In genomic region chr15:92909131-92909781, GRCh38 we compare ENCODE assay signal across 8 cellular contexts. TPM values are rescaled to one million over a fixed set of nuclear protein-coding genes. Genes with fewer than 3 reads are reported as not detected.
DNase-seq lines count a peak whose midpoint lies in the region; ATAC-seq and TF ChIP-seq lines count a peak whose summit lies in the region.

No MANE protein-coding gene starts in this region.

- H3K9me3 ChIP-seq in right atrium auricular region (no peaks in the 10 kb centered on the region), muscle layer of colon (ENCODE audit: low read length) (no peaks in the 10 kb centered on the region)

- peak overlapping the region; percentile 92 to 97 for H3K27ac ChIP-seq in right atrium auricular region
- H3K27ac ChIP-seq in muscle layer of colon (ENCODE audit: low read depth, low read length), result peak overlapping the region; percentile 91

- DNase-seq in right atrium auricular region (ENCODE audit: low spot score), result no peak
- no peak for DNase-seq in Right ventricle myocardium inferior (ENCODE audit: missing footprints)
- peak; percentile 65 to 67 for DNase-seq in cardiac fibroblast (ENCODE audit: low read depth in 2 of 2)
- DNase-seq in stimulated activated CD4-positive, alpha-beta T cell treated with anti-CD3 and anti-CD28 coated beads, Interleukin-15, amount 100 ng/mL, for 24 hours, result no peak
- no peak for DNase-seq in stimulated activated naive CD4-positive, alpha-beta T cell treated with Interleukin-2 at 50 U/mL for 16 hours (lab: John Stamatoyannopoulos, UW)

- ATAC-seq in Right ventricle myocardium inferior (no peak), GM19452 (IDR thresholded peaks at IDR 0.05; ENCODE audit: unreplicated experiment) (no peak), HG02678 (IDR thresholded peaks at IDR 0.05; ENCODE audit: unreplicated experiment) (no peak)

- TF ChIP-seq CTCF in right atrium auricular region (IDR thresholded peaks at IDR 0.05) (no peak), cardiac fibroblast (IDR thresholded peaks at IDR 0.05; ENCODE audit: low read depth, low read length) (no peak)

- H3K27me3 ChIP-seq in right atrium auricular region (no peaks in the 10 kb centered on the region), muscle layer of colon (ENCODE audit: control insufficient read depth in 1 of 2, insufficient read depth in 2 of 2, low read length in 2 of 2) (no peaks in the 10 kb centered on the region)

- no peak overlapping the region for H3K4me3 ChIP-seq in right atrium auricular region
- peak overlapping the region in 1 of 2 donors; percentile 15 for H3K4me3 ChIP-seq in cardiac fibroblast (replicated peaks in 1 of 2; ENCODE audit: low read depth in 2 of 2, low read length in 2 of 2)
- peak overlapping the region in 1 of 2 donors; percentile 29 for H3K4me3 ChIP-seq in muscle layer of colon (ENCODE audit: low read depth in 1 of 2, low read length in 2 of 2)

- H3K9ac ChIP-seq in muscle layer of colon (ENCODE audit: low read length), result no peak overlapping the region

- no peaks in the 10 kb centered on the region for H3K36me3 ChIP-seq in right atrium auricular region
- peaks cover 5% of the 10 kb centered on the region for H3K36me3 ChIP-seq in muscle layer of colon (ENCODE audit: insufficient read depth, low read length)

- intact Hi-C loops in Right ventricle myocardium inferior (cut with DNase I), result no loop called here

- H3K4me1 ChIP-seq in right atrium auricular region, result peaks cover 0 to 92% of the 10 kb centered on the region in 2 donors
- peaks cover 82% of the 10 kb centered on the region for H3K4me1 ChIP-seq in muscle layer of colon (ENCODE audit: insufficient read depth, low read length)

RNA-seq across cellular contexts. Expression of gene CHD2, which starts 9.1 kb away (rescaled TPM):
- 10 to 100 TPM; 31.1 to 37.9 TPM for total RNA-seq in right atrium auricular region
- 45.9 TPM for total RNA-seq in Right ventricle myocardium inferior

Comparison
In these comparisons a context has a peak if more than half of its experiments do, and no peak if none do; other contexts are left out.
1. DNase-seq: peak in cardiac fibroblast (2 of 2); none in right atrium auricular region (single experiment), Right ventricle myocardium inferior (single experiment), stimulated activated CD4-positive, alpha-beta T cell treated with anti-CD3 and anti-CD28 coated beads, Interleukin-15, amount 100 ng/mL, for 24 hours (single experiment) and stimulated activated naive CD4-positive, alpha-beta T cell treated with Interleukin-2 at 50 U/mL for 16 hours (single experiment).